ENCODE assay signal across 8 cellular contexts in genomic region chr3:18423401-18424212, GRCh38. TPM values are rescaled to one million over a fixed set of nuclear protein-coding genes. Genes with fewer than 3 reads are reported as not detected.
A peak's percentile ranks its signal among the peaks of the same experiment; 100 is the strongest.
DNase-seq lines count a peak whose midpoint lies in the region; FAIRE-seq and TF ChIP-seq lines count a peak whose summit lies in the region.

No MANE protein-coding gene starts in this region.

- H3K9me3 ChIP-seq in Karpas-422 (ENCODE audit: low read length), result no peaks in the 10 kb centered on the region
- H3K9me3 ChIP-seq in suprapubic skin, result no peaks in the 10 kb centered on the region

- TF ChIP-seq POLR2A in H54 (IDR thresholded peaks at IDR 0.05; ENCODE audit: low read depth, low read length), result no peak
- no peak for TF ChIP-seq POLR2A in suprapubic skin (IDR thresholded peaks at IDR 0.05)

- peak overlapping the region; percentile 97; the same call in 1 of the 2 replicates for H2AFZ ChIP-seq in Karpas-422 (ENCODE audit: low read length)

- peak; percentile 64 for DNase-seq in NCI-H2029 treated with DMSO at 0.1 percent for 48 hours (lab: John Stamatoyannopoulos, UW)
- DNase-seq in NCI-H2029 (lab: John Stamatoyannopoulos, UW), result no peak
- DNase-seq in H54 (ENCODE audit: insufficient read length, low spot score), result no peak
- peak; percentile 54 for DNase-seq in Karpas-422
- DNase-seq in activated CD4-positive, CD25-positive, alpha-beta regulatory T cell treated with anti-CD3 and anti-CD28 coated beads, Interleukin-2, amount 50 U/mL, for 72 hours, result peak; percentile 47
- no peak for DNase-seq in epithelial cell of proximal tubule (ENCODE audit: low read depth)
- DNase-seq in midbrain (lab: John Stamatoyannopoulos, UW), result peak; percentile 68
- peak in 1 of 2 donors; percentile 61 for DNase-seq in suprapubic skin (ENCODE audit: low spot score in 2 of 2)

- H3K79me2 ChIP-seq in Karpas-422 (ENCODE audit: low read length), result no peaks in the 10 kb centered on the region

- TF ChIP-seq CTCF in epithelial cell of proximal tubule (conservative IDR thresholded peaks at IDR 0.05; ENCODE audit: low read depth, low read length) (no peak), suprapubic skin (IDR thresholded peaks at IDR 0.05) (no peak)

- H3K27ac ChIP-seq in Karpas-422 (ENCODE audit: low read length) (no peak overlapping the region), suprapubic skin (peak overlapping the region; percentile 85)

- H3K9me2 ChIP-seq in Karpas-422 (replicated peaks; ENCODE audit: insufficient read depth, low read length), result no peaks in the 10 kb centered on the region

- 4% methylated on average over 22 of the region's 22 CpGs for WGBS in suprapubic skin

- peak overlapping the region; percentile 79 for H3K4me2 ChIP-seq in Karpas-422 (ENCODE audit: low read depth, low read length, poor library complexity, severe bottlenecking)

- H4K20me1 ChIP-seq in Karpas-422 (ENCODE audit: insufficient read depth, low read depth, low read length), result no peaks in the 10 kb centered on the region

- peaks cover 21% of the 10 kb centered on the region for H3K4me1 ChIP-seq in Karpas-422 (ENCODE audit: low read length)
- peaks cover 27% of the 10 kb centered on the region for H3K4me1 ChIP-seq in suprapubic skin

- H3K36me3 ChIP-seq in Karpas-422 (ENCODE audit: insufficient read depth, low read length), result no peaks in the 10 kb centered on the region
- peaks cover 5% of the 10 kb centered on the region for H3K36me3 ChIP-seq in suprapubic skin

- H3K9ac ChIP-seq in Karpas-422 (ENCODE audit: low read length), result peak overlapping the region; percentile 72

- no peak for TF ChIP-seq EP300 in suprapubic skin (IDR thresholded peaks at IDR 0.05)

- peak overlapping the region; percentile 69 for H3K4me3 ChIP-seq in Karpas-422 (ENCODE audit: low read length)
- peak overlapping the region; percentile 89 for H3K4me3 ChIP-seq in epithelial cell of proximal tubule (ENCODE audit: low read depth, low read length)
- H3K4me3 ChIP-seq in suprapubic skin, result peak overlapping the region; percentile 75

- FAIRE-seq in H54 (lab: Jason Lieb, UNC), result peak; percentile 83

- no peaks in the 10 kb centered on the region for H3K27me3 ChIP-seq in Karpas-422 (ENCODE audit: low read length)
- no peaks in the 10 kb centered on the region for H3K27me3 ChIP-seq in suprapubic skin

RNA-seq across cellular contexts. Expression of gene SATB1, which starts 1.5 kb away (rescaled TPM):
- total RNA-seq in Karpas-422 (2014; rRNA removed; shearing (Covaris generic); ENCODE audit: low replicate concordance), result 5.9 and 6.8 TPM in 2 replicates
- 1.3 and 2.0 TPM in 2 replicates for total RNA-seq in epithelial cell of proximal tubule
- 10 to 100 TPM; 27.2 to 68.1 (median 34.6) TPM for total RNA-seq in suprapubic skin

Comparison
In these comparisons a context has a peak if more than half of its experiments do, and no peak if none do; other contexts are left out.
1. DNase-seq: peak in NCI-H2029 treated with DMSO at 0.1 percent for 48 hours (single experiment), Karpas-422 (single experiment), activated CD4-positive, CD25-positive, alpha-beta regulatory T cell treated with anti-CD3 and anti-CD28 coated beads, Interleukin-2, amount 50 U/mL, for 72 hours (single experiment) and midbrain (single experiment); none in NCI-H2029 (single experiment), H54 (single experiment) and epithelial cell of proximal tubule (single experiment).
2. Peak in every context shown above with its lines, with median percentiles within 50 percentile points of each other: H3K4me3 ChIP-seq.